ENCODE assay signal across 8 cellular contexts in genomic region chr4:37977471-37978452, GRCh38. TPM values are rescaled to one million over a fixed set of nuclear protein-coding genes. Genes with fewer than 3 reads are reported as not detected.
DNase-seq lines count a peak whose midpoint lies in the region; ATAC-seq and TF ChIP-seq lines count a peak whose summit lies in the region.

No MANE protein-coding gene starts in this region.

- intact Hi-C loops in Panc1 (cut with micrococcal nuclease; ENCODE audit: unreplicated experiment) (no loop called here), natural killer cell (cut with micrococcal nuclease) (loop anchor here (1.0 to 10.0 kb wide), 4 partner anchors 57 to 283 kb away; no protein-coding TSS in a partner anchor)

- H3K27ac Mint-ChIP-seq in natural killer cell, result peak overlapping the region; percentile 79 to 87

- H3K4me1 Mint-ChIP-seq in natural killer cell, result peaks cover 23 to 40% of the 10 kb centered on the region in 2 donors

- CTCF ChIA-PET in Panc1 (lab: Charles Lee), result no interaction called here

- peak; percentile 57 to 75 for DNase-seq in AML-193 (lab: John Stamatoyannopoulos, UW)
- DNase-seq in Panc1 (ENCODE audit: low read depth, low spot score), result no peak
- peak; percentile 46 to 59 for DNase-seq in activated T-helper 1 cell treated with anti-CD3 and anti-CD28 coated beads, Interleukin-2, amount 50 U/mL, for 16 hours (ENCODE audit: low read depth in 1 of 2, low spot score in 1 of 2)
- peak; percentile 64 for DNase-seq in fibroblast of mammary gland (ENCODE audit: low read depth)
- DNase-seq in natural killer cell, result peak; percentile 75
- peak; percentile 52 for DNase-seq in stimulated activated naive CD4-positive, alpha-beta T cell treated with Interleukin-2 at 50 U/mL for 16 hours (lab: John Stamatoyannopoulos, UW)

- H3K36me3 Mint-ChIP-seq in natural killer cell, result no peaks in the 10 kb centered on the region

- TF ChIP-seq CTCF in Panc1 (IDR thresholded peaks at IDR 0.05), result peak; percentile 71
- peak; percentile 48 for TF ChIP-seq CTCF in fibroblast of mammary gland (conservative IDR thresholded peaks at IDR 0.05; ENCODE audit: control insufficient read depth, insufficient read depth, low read depth, low read length)
- peak; percentile 75 for TF ChIP-seq CTCF in natural killer cell (IDR thresholded peaks at IDR 0.05)

- peak overlapping the region; percentile 66 to 68 for H3K4me3 ChIP-seq in Panc1 (ENCODE audit: low read depth in 2 of 2, low read length in 2 of 2)
- peak overlapping the region; percentile 58 for H3K4me3 ChIP-seq in fibroblast of mammary gland (ENCODE audit: control insufficient read depth, low read depth, low read length)

- peak; percentile 61 for ATAC-seq in GM18868 (IDR thresholded peaks at IDR 0.05; ENCODE audit: unreplicated experiment)
- ATAC-seq in HG03103 (IDR thresholded peaks at IDR 0.05; ENCODE audit: low read depth, unreplicated experiment), result peak; percentile 46
- peak; percentile 83 for ATAC-seq in Panc1
- ATAC-seq in natural killer cell, result peak; percentile 85 to 89 (median 87)

- POLR2A ChIA-PET in Panc1 (lab: Charles Lee), result no interaction called here

- in situ Hi-C loops in Panc1 (cut with HindIII; ENCODE audit: low pct_unique_long_range_greater_than_20kb, low sequenced_read_pairs), result no loop called here

- H3K27me3 Mint-ChIP-seq in natural killer cell (ENCODE audit: low read depth in 2 of 2), result no peaks in the 10 kb centered on the region

- H3K4me1 ChIP-seq in Panc1 (ENCODE audit: control insufficient read depth, insufficient read depth, low read length), result peaks cover 19% of the 10 kb centered on the region

- H3K9me3 Mint-ChIP-seq in natural killer cell, result no peaks in the 10 kb centered on the region

- no peaks in the 10 kb centered on the region for H3K27me3 ChIP-seq in Panc1 (ENCODE audit: control insufficient read depth, insufficient read depth, low read length)

- no peaks in the 10 kb centered on the region for H3K9me3 ChIP-seq in Panc1 (ENCODE audit: control insufficient read depth, insufficient read depth, low read depth, low read length)

- peak overlapping the region; percentile 69 for H3K27ac ChIP-seq in Panc1 (ENCODE audit: low read length)

- H3K36me3 ChIP-seq in Panc1 (ENCODE audit: control insufficient read depth, insufficient read depth, low read length), result no peaks in the 10 kb centered on the region

- H3K4me3 Mint-ChIP-seq in natural killer cell, result peak overlapping the region; percentile 92

- BruUV-seq in Panc1 (replicated peaks; lab: Mats Ljungman, UMichigan), result no TSS peak

RNA-seq across cellular contexts. Expression of gene PTTG2, which starts 17.6 kb away (rescaled TPM):
- total RNA-seq in Panc1 (2021; ENCODE audit: unreplicated experiment), result not detected
- polyA plus RNA-seq in Panc1 (2012; ENCODE audit: insufficient read length), result not detected
- total RNA-seq in natural killer cell, result 1 to 10 TPM in 2 of 3 donors, under 1 TPM in 1; 0.82 to 1.5 (median 1.2) TPM
